ENCODE assay signal across 9 cellular contexts in the genomic region with DNA sequence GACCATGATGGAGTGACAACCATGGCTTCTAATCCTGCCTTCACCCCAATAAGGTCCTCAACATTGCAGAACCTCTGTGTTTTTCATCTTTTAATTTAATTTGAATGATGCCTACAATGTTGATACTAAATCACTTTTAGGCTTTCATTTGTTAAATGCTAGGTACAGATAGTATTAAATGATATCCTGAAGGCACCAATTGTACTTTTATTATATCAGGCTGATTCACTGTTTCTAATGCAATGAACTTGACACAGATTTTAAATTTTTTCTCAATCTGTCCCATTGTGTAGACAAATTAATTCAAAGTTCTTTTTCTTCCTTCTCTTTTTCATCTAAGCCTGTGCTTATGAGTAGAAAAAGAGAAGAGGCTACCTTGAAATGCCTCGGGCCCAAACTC. TPM values are rescaled to one million over a fixed set of nuclear protein-coding genes. Genes with fewer than 3 reads are reported as not detected.
"Had no signal": no experiment of that assay in that cellular context is flagged by ENCODE, and none has a peak within 500 bp of the region (broad histone marks: within the 10 kb centered on the region; RNA-seq: fewer than 3 reads in every experiment).

No MANE protein-coding gene starts in this region.

- H3K27ac ChIP-seq: HL-60 had no signal

- H3K4me2 ChIP-seq: GM23338 had no signal

- H3K36me3 Mint-ChIP-seq: IgD-negative memory B cell had no signal

- DNase-seq: H9, HCEC 1CT, HFFc6, KBM-7 had no signal

- ATAC-seq: GM23338, HepG2 had no signal

- H3K4me3 ChIP-seq: GM23338 had no signal

- H3K27ac Mint-ChIP-seq: GM23338, HFFc6, IgD-negative memory B cell had no signal

- H3K9me3 Mint-ChIP-seq: GM23338 had no signal

- H2AFZ ChIP-seq: GM23338 had no signal

- H3K4me3 Mint-ChIP-seq: GM23338, H9, HFFc6, IgD-negative memory B cell had no signal

RNA-seq across cellular contexts. Expression of a gene that starts 5.2 kb away (rescaled TPM):
- total RNA-seq: HFFc6 had no signal

RNA-seq across cellular contexts. Expression of a gene that starts 9.0 kb away (rescaled TPM):
- total RNA-seq: GM23338, H1, H9, HFFc6 had no signal
